23 cellular contexts compared by ENCODE assay signal in genomic region chr9:135647897-135648296, GRCh38. TPM values are rescaled to one million over a fixed set of nuclear protein-coding genes. Genes with fewer than 3 reads are reported as not detected.
DNase-seq lines count a peak whose midpoint lies in the region; ATAC-seq, FAIRE-seq and TF ChIP-seq lines count a peak whose summit lies in the region.
"Had no signal": no experiment of that assay in that cellular context is flagged by ENCODE, and none has a peak within 500 bp of the region (broad histone marks: within the 10 kb centered on the region; RNA-seq: fewer than 3 reads in every experiment).

No MANE protein-coding gene starts in this region.

- H3K4me3 ChIP-seq in HepG2 (replicated peaks in 1 of 3; ENCODE audit: insufficient read depth in 1 of 3, low read depth in 2 of 3, low read length in 3 of 3) = no peak overlapping the region
- H3K4me3 ChIP-seq in right lobe of liver = no peak overlapping the region
- H3K4me3 ChIP-seq in mesendoderm (ENCODE audit: low read length) = no peak overlapping the region
- H3K4me3 ChIP-seq: Peyer's patch had no signal

- no peak overlapping the region for H3K4me2 ChIP-seq in HepG2 (ENCODE audit: low read depth, low read length)
- no peak overlapping the region for H3K4me2 ChIP-seq in mesendoderm (ENCODE audit: low read length)

- TF ChIP-seq EP300 in HepG2 (IDR thresholded peaks at IDR 0.05; ENCODE audit: low read depth in 2 of 2, low read length in 2 of 2) = no peak
- TF ChIP-seq EP300 in HepG2 (CRISPR knock-in tag; IDR thresholded peaks at IDR 0.05; ENCODE audit: borderline replicate concordance) = no peak

- BruUV-seq in HepG2 (replicated peaks; lab: Mats Ljungman, UMichigan) = no TSS peak

- H3K79me2 ChIP-seq in HepG2 (ENCODE audit: insufficient read depth, low read length) (no peaks in the 10 kb centered on the region), mesendoderm (ENCODE audit: control insufficient read depth, insufficient read depth, low read length) (no peaks in the 10 kb centered on the region)

- no peaks in the 10 kb centered on the region for H4K20me1 ChIP-seq in HepG2 (ENCODE audit: insufficient read depth, low read length)

- H3K36me3 ChIP-seq in HepG2 (replicated peaks in 1 of 2; ENCODE audit: control insufficient read depth in 1 of 2, insufficient read depth in 2 of 2, low read length in 2 of 2) (no peaks in the 10 kb centered on the region), right lobe of liver (no peaks in the 10 kb centered on the region), mesendoderm (ENCODE audit: control insufficient read depth, insufficient read depth, low read length) (no peaks in the 10 kb centered on the region)
- H3K36me3 ChIP-seq: Peyer's patch had no signal

- no peak overlapping the region for H4K8ac ChIP-seq in mesendoderm (ENCODE audit: low read depth, low read length)

- ATAC-seq in HepG2 (no peak), right lobe of liver (no peak), HG02763 (IDR thresholded peaks at IDR 0.05; ENCODE audit: unreplicated experiment) (no peak)
- ATAC-seq: SK-N-SH treated with all-trans-retinoic acid at 6 μM for 48 hours had no signal

- no peak overlapping the region for H3K4ac ChIP-seq in mesendoderm (ENCODE audit: low read depth, low read length)

- no peak overlapping the region for H2BK5ac ChIP-seq in mesendoderm (ENCODE audit: low read length)

- H3K9ac ChIP-seq in HepG2 (ENCODE audit: insufficient read depth, low read depth, low read length) (no peak overlapping the region), mesendoderm (ENCODE audit: low read length) (no peak overlapping the region)

- H3K4me1 ChIP-seq in HepG2 (ENCODE audit: insufficient read depth, low read length) (no peaks in the 10 kb centered on the region), right lobe of liver (no peaks in the 10 kb centered on the region), mesendoderm (ENCODE audit: control insufficient read depth, low read depth, low read length) (no peaks in the 10 kb centered on the region)
- H3K4me1 ChIP-seq: Peyer's patch had no signal

- CTCF ChIA-PET in HepG2 (lab: Yijun Ruan, JAX; ENCODE audit: low intra/inter-chr PET ratio, low total read pairs) = no interaction called here

- no peaks in the 10 kb centered on the region for H3K79me1 ChIP-seq in mesendoderm (ENCODE audit: low read length)

- WGBS in HepG2 (ENCODE audit: low lambda C conversion rate) = 1% methylated on average over 4 of the region's 4 CpGs
- 67% methylated on average over 4 of the region's 4 CpGs for WGBS in right lobe of liver (ENCODE audit: insufficient coverage, low coverage, low lambda C conversion rate, missing lambda C conversion rate)
- WGBS in mesendoderm (ENCODE audit: extremely low coverage, insufficient coverage, low lambda C conversion rate) = no CpG with 5 or more reads among the region's 4 CpGs

- intact Hi-C loops in HepG2 (cut with micrococcal nuclease; ENCODE audit: unreplicated experiment) = no loop called here
- intact Hi-C loops in right lobe of liver (cut with DNase I) = no loop called here

- TF ChIP-seq CTCF in HepG2 (CRISPR knock-in tag; IDR thresholded peaks at IDR 0.05) = no peak
- no peak for TF ChIP-seq CTCF in right lobe of liver (IDR thresholded peaks at IDR 0.05)

- no peak overlapping the region for H2AFZ ChIP-seq in HepG2 (ENCODE audit: low read length)

- H2BK120ac ChIP-seq in mesendoderm (ENCODE audit: low read depth, low read length) = no peak overlapping the region

- no peak overlapping the region for H3K23ac ChIP-seq in mesendoderm (ENCODE audit: low read length)

- H2AK5ac ChIP-seq in mesendoderm (ENCODE audit: low read length) = no peak overlapping the region

- H3K9me3 ChIP-seq in HepG2 (ENCODE audit: low read length) = peaks cover 62% of the 10 kb centered on the region
- no peaks in the 10 kb centered on the region for H3K9me3 ChIP-seq in right lobe of liver

- H3K27me3 ChIP-seq in HepG2 (ENCODE audit: control insufficient read depth in 1 of 2, insufficient read depth in 2 of 2, low read length in 2 of 2) = peaks cover 0 to 1% of the 10 kb centered on the region in 2 experiments; a peak in 2 of 5 replicates
- H3K27me3 ChIP-seq in right lobe of liver = no peaks in the 10 kb centered on the region
- no peaks in the 10 kb centered on the region for H3K27me3 ChIP-seq in mesendoderm (ENCODE audit: insufficient read depth, low read length, poor library complexity)
- H3K27me3 ChIP-seq: Peyer's patch had no signal

- no peak for TF ChIP-seq RAD21 in HepG2 (CRISPR knock-in tag; IDR thresholded peaks at IDR 0.05)

- H3K18ac ChIP-seq in mesendoderm (ENCODE audit: low read length) = no peak overlapping the region

- FAIRE-seq in HepG2 (lab: Jason Lieb, UNC) (no peak), GM12891 (lab: Jason Lieb, UNC) (no peak)
- FAIRE-seq: A204.1, G401.6 had no signal

- no peak overlapping the region for H4K5ac ChIP-seq in mesendoderm (ENCODE audit: low read length)

- no peak overlapping the region for H2BK15ac ChIP-seq in mesendoderm (replicated peaks; ENCODE audit: low read depth)

- TF ChIP-seq POLR2A in HepG2 (IDR thresholded peaks at IDR 0.05; ENCODE audit: insufficient read depth in 1 of 2, low read depth in 2 of 2, low read length in 2 of 2) (no peak), right lobe of liver (IDR thresholded peaks at IDR 0.05) (no peak), GM12891 (IDR thresholded peaks at IDR 0.05; ENCODE audit: low read depth, low read length) (no peak)

- no peak overlapping the region for H3K27ac ChIP-seq in HepG2 (ENCODE audit: extremely low read length, insufficient read depth, low read length)
- H3K27ac ChIP-seq in right lobe of liver = no peak overlapping the region
- H3K27ac ChIP-seq in mesendoderm (ENCODE audit: low read depth, low read length) = no peak overlapping the region
- H3K27ac ChIP-seq: Peyer's patch had no signal

- no peak overlapping the region for H3K56ac ChIP-seq in mesendoderm (ENCODE audit: low read length)

- POLR2A ChIA-PET in HepG2 (lab: Yijun Ruan, JAX) = no interaction called here

- DNase-seq in HepG2 (ENCODE audit: low spot score) (no peak), right lobe of liver (no peak), RKO (ENCODE audit: low spot score) (peak; percentile 23), mesendoderm (peak; percentile 25), NCI-H1092 (lab: John Stamatoyannopoulos, UW) (no peak), cerebellar nuclear complex (lab: John Stamatoyannopoulos, UW) (no peak), GM12891 (ENCODE audit: insufficient read length, low spot score) (no peak)
- DNase-seq: Caco-2, DMS79 treated with DMSO at 0.1 percent for 48 hours, NCI-H1105, NCI-H1694 treated with DMSO at 0.1 percent for 48 hours, NCI-H2171, NCI-H510A, NCI-H82, Peyer's patch, SHP77, T-helper 2 cell had no signal

- in situ Hi-C loops in HepG2 (cut with HindIII; ENCODE audit: extremely low pct_ligation_motif_present, low pct_unique_long_range_greater_than_20kb) = no loop called here

RNA-seq across cellular contexts. Expression of gene GLT6D1, which starts 8.6 kb away (rescaled TPM):
- total RNA-seq in HepG2 (2016; rRNA removed; fragmentation: Illumina TruSeq; extraction: Trizol) = not detected in 2 replicates
- total RNA-seq in HepG2 (2016; cell fraction: cytosol; rRNA removed; fragmentation: Illumina TruSeq; extraction: Trizol; ENCODE audit: low read depth) = not detected in 2 replicates
- not detected in 2 replicates for total RNA-seq in HepG2 (2016; cell fraction: insoluble cytoplasmic fraction; rRNA removed; fragmentation: Illumina TruSeq; extraction: Trizol)
- total RNA-seq in HepG2 (2016; cell fraction: membrane; rRNA removed; fragmentation: Illumina TruSeq; extraction: Trizol) = not detected in 2 replicates
- total RNA-seq in HepG2 (2016; cell fraction: nucleus; rRNA removed; fragmentation: Illumina TruSeq; extraction: Trizol) = not detected in 2 replicates
- polyA plus RNA-seq in HepG2 (2011; rRNA removed) = not detected in 2 replicates
- polyA plus RNA-seq in HepG2 (2011; cell fraction: cytosol; rRNA removed) = not detected in 2 replicates
- not detected in 2 replicates for polyA plus RNA-seq in HepG2 (2011; cell fraction: nucleus; rRNA removed)
- polyA plus RNA-seq in HepG2 (2012) = not detected in 2 replicates
- polyA plus RNA-seq in HepG2 (2016; cell fraction: cytosol; fragmentation: Illumina TruSeq; extraction: Trizol; ENCODE audit: low read depth) = not detected in 2 replicates
- polyA plus RNA-seq in HepG2 (2016; cell fraction: insoluble cytoplasmic fraction; fragmentation: Illumina TruSeq; extraction: Trizol; ENCODE audit: low read depth) = not detected in 2 replicates
- polyA plus RNA-seq in HepG2 (2016; cell fraction: membrane; fragmentation: Illumina TruSeq; extraction: Trizol; ENCODE audit: low read depth) = not detected in 2 replicates
- not detected in 2 replicates for polyA plus RNA-seq in HepG2 (2016; cell fraction: nucleus; fragmentation: Illumina TruSeq; extraction: Trizol; ENCODE audit: insufficient read depth, low read depth)
- polyA minus RNA-seq in HepG2 (2011; rRNA and poly(A)+ RNA removed; ENCODE audit: low replicate concordance) = not detected in 2 replicates
- not detected in 2 replicates for polyA minus RNA-seq in HepG2 (2011; cell fraction: cytosol; rRNA and poly(A)+ RNA removed)
- polyA minus RNA-seq in HepG2 (2011; cell fraction: nucleus; rRNA and poly(A)+ RNA removed) = not detected in 2 replicates
- not detected for total RNA-seq in right lobe of liver
- 0.03 TPM for polyA plus RNA-seq in mesendoderm (2013, experiment 1 of 2)
- not detected for polyA plus RNA-seq in mesendoderm (2013, experiment 2 of 2)
- polyA plus RNA-seq in GM12891 (2012; ENCODE audit: low read depth, missing spikeins) = not detected
- total RNA-seq: Caco-2, H4, Peyer's patch had no signal
- polyA plus RNA-seq: IgD-negative memory B cell had no signal

RNA-seq across cellular contexts. Expression of gene LCN9, which starts 15.2 kb away (rescaled TPM):
- total RNA-seq in HepG2 (2016; rRNA removed; fragmentation: Illumina TruSeq; extraction: Trizol) = not detected in 2 replicates
- total RNA-seq in HepG2 (2016; cell fraction: cytosol; rRNA removed; fragmentation: Illumina TruSeq; extraction: Trizol; ENCODE audit: low read depth) = not detected in 2 replicates
- not detected in 2 replicates for total RNA-seq in HepG2 (2016; cell fraction: insoluble cytoplasmic fraction; rRNA removed; fragmentation: Illumina TruSeq; extraction: Trizol)
- not detected in 2 replicates for total RNA-seq in HepG2 (2016; cell fraction: membrane; rRNA removed; fragmentation: Illumina TruSeq; extraction: Trizol)
- not detected in 2 replicates for total RNA-seq in HepG2 (2016; cell fraction: nucleus; rRNA removed; fragmentation: Illumina TruSeq; extraction: Trizol)
- polyA plus RNA-seq in HepG2 (2011; rRNA removed) = not detected in 2 replicates
- not detected in 2 replicates for polyA plus RNA-seq in HepG2 (2011; cell fraction: cytosol; rRNA removed)
- not detected in 2 replicates for polyA plus RNA-seq in HepG2 (2011; cell fraction: nucleus; rRNA removed)
- not detected in 2 replicates for polyA plus RNA-seq in HepG2 (2012)
- not detected in 2 replicates for polyA plus RNA-seq in HepG2 (2016; cell fraction: cytosol; fragmentation: Illumina TruSeq; extraction: Trizol; ENCODE audit: low read depth)
- not detected in 2 replicates for polyA plus RNA-seq in HepG2 (2016; cell fraction: insoluble cytoplasmic fraction; fragmentation: Illumina TruSeq; extraction: Trizol; ENCODE audit: low read depth)
- polyA plus RNA-seq in HepG2 (2016; cell fraction: membrane; fragmentation: Illumina TruSeq; extraction: Trizol; ENCODE audit: low read depth) = not detected in 2 replicates
- polyA plus RNA-seq in HepG2 (2016; cell fraction: nucleus; fragmentation: Illumina TruSeq; extraction: Trizol; ENCODE audit: insufficient read depth, low read depth) = not detected in 2 replicates
- not detected in 2 replicates for polyA minus RNA-seq in HepG2 (2011; rRNA and poly(A)+ RNA removed; ENCODE audit: low replicate concordance)
- polyA minus RNA-seq in HepG2 (2011; cell fraction: cytosol; rRNA and poly(A)+ RNA removed) = not detected in 2 replicates
- polyA minus RNA-seq in HepG2 (2011; cell fraction: nucleus; rRNA and poly(A)+ RNA removed) = not detected in 2 replicates
- not detected for total RNA-seq in right lobe of liver
- polyA plus RNA-seq in mesendoderm (2013, experiment 1 of 2) = not detected
- not detected for polyA plus RNA-seq in mesendoderm (2013, experiment 2 of 2)
- not detected for polyA plus RNA-seq in GM12891 (2012; ENCODE audit: low read depth, missing spikeins)
- total RNA-seq: Caco-2, H4, Peyer's patch had no signal
- polyA plus RNA-seq: IgD-negative memory B cell had no signal

RNA-seq across cellular contexts. Expression of gene SOHLH1, which starts 51.4 kb away (rescaled TPM):
- total RNA-seq in HepG2 (2016; rRNA removed; fragmentation: Illumina TruSeq; extraction: Trizol) (0.15 and 0.32 TPM in 2 replicates), right lobe of liver (not detected)
- total RNA-seq in HepG2 (2016; cell fraction: cytosol; rRNA removed; fragmentation: Illumina TruSeq; extraction: Trizol; ENCODE audit: low read depth) = not detected in 2 replicates
- 0.15 and 0.34 TPM in 2 replicates for total RNA-seq in HepG2 (2016; cell fraction: insoluble cytoplasmic fraction; rRNA removed; fragmentation: Illumina TruSeq; extraction: Trizol)
- 0.12 and 0.14 TPM in 2 replicates for total RNA-seq in HepG2 (2016; cell fraction: membrane; rRNA removed; fragmentation: Illumina TruSeq; extraction: Trizol)
- not detected in 2 replicates for total RNA-seq in HepG2 (2016; cell fraction: nucleus; rRNA removed; fragmentation: Illumina TruSeq; extraction: Trizol)
- polyA plus RNA-seq in HepG2 (2011; rRNA removed) = 0.15 and 0.21 TPM in 2 replicates
- 0.28 and 0.38 TPM in 2 replicates for polyA plus RNA-seq in HepG2 (2011; cell fraction: cytosol; rRNA removed)
- 0.32 and 0.85 TPM in 2 replicates for polyA plus RNA-seq in HepG2 (2011; cell fraction: nucleus; rRNA removed)
- polyA plus RNA-seq in HepG2 (2012) = 0.19 TPM in 2 replicates
- not detected in 2 replicates for polyA plus RNA-seq in HepG2 (2016; cell fraction: cytosol; fragmentation: Illumina TruSeq; extraction: Trizol; ENCODE audit: low read depth)
- polyA plus RNA-seq in HepG2 (2016; cell fraction: insoluble cytoplasmic fraction; fragmentation: Illumina TruSeq; extraction: Trizol; ENCODE audit: low read depth) = 0.16 and 0.28 TPM in 2 replicates
- polyA plus RNA-seq in HepG2 (2016; cell fraction: membrane; fragmentation: Illumina TruSeq; extraction: Trizol; ENCODE audit: low read depth) = not detected in 2 replicates
- 0.33 and 0.70 TPM in 2 replicates for polyA plus RNA-seq in HepG2 (2016; cell fraction: nucleus; fragmentation: Illumina TruSeq; extraction: Trizol; ENCODE audit: insufficient read depth, low read depth)
- 0.30 TPM in 1 of 2 replicates, not detected in the other for polyA minus RNA-seq in HepG2 (2011; rRNA and poly(A)+ RNA removed; ENCODE audit: low replicate concordance)
- not detected in 2 replicates for polyA minus RNA-seq in HepG2 (2011; cell fraction: cytosol; rRNA and poly(A)+ RNA removed)
- polyA minus RNA-seq in HepG2 (2011; cell fraction: nucleus; rRNA and poly(A)+ RNA removed) = not detected in 2 replicates
- polyA plus RNA-seq in mesendoderm (2013, experiment 1 of 2) = not detected
- not detected for polyA plus RNA-seq in mesendoderm (2013, experiment 2 of 2)
- polyA plus RNA-seq in GM12891 (2012; ENCODE audit: low read depth, missing spikeins) = not detected
- total RNA-seq: H4, Peyer's patch had no signal
- polyA plus RNA-seq: IgD-negative memory B cell had no signal

RNA-seq across cellular contexts. Expression of gene KCNT1, which starts 54.1 kb away (rescaled TPM):
- not detected in 2 replicates for total RNA-seq in HepG2 (2016; rRNA removed; fragmentation: Illumina TruSeq; extraction: Trizol)
- total RNA-seq in HepG2 (2016; cell fraction: cytosol; rRNA removed; fragmentation: Illumina TruSeq; extraction: Trizol; ENCODE audit: low read depth) = not detected in 2 replicates
- total RNA-seq in HepG2 (2016; cell fraction: insoluble cytoplasmic fraction; rRNA removed; fragmentation: Illumina TruSeq; extraction: Trizol) = not detected in 2 replicates
- total RNA-seq in HepG2 (2016; cell fraction: membrane; rRNA removed; fragmentation: Illumina TruSeq; extraction: Trizol) = not detected in 2 replicates
- not detected in 2 replicates for total RNA-seq in HepG2 (2016; cell fraction: nucleus; rRNA removed; fragmentation: Illumina TruSeq; extraction: Trizol)
- polyA plus RNA-seq in HepG2 (2011; rRNA removed) = not detected in 2 replicates
- not detected in 2 replicates for polyA plus RNA-seq in HepG2 (2011; cell fraction: cytosol; rRNA removed)
- polyA plus RNA-seq in HepG2 (2011; cell fraction: nucleus; rRNA removed) = not detected in 2 replicates
- 0.04 and 0.12 TPM in 2 replicates for polyA plus RNA-seq in HepG2 (2012)
- polyA plus RNA-seq in HepG2 (2016; cell fraction: cytosol; fragmentation: Illumina TruSeq; extraction: Trizol; ENCODE audit: low read depth) = not detected in 2 replicates
- not detected in 2 replicates for polyA plus RNA-seq in HepG2 (2016; cell fraction: insoluble cytoplasmic fraction; fragmentation: Illumina TruSeq; extraction: Trizol; ENCODE audit: low read depth)
- not detected in 2 replicates for polyA plus RNA-seq in HepG2 (2016; cell fraction: membrane; fragmentation: Illumina TruSeq; extraction: Trizol; ENCODE audit: low read depth)
- polyA plus RNA-seq in HepG2 (2016; cell fraction: nucleus; fragmentation: Illumina TruSeq; extraction: Trizol; ENCODE audit: insufficient read depth, low read depth) = not detected in 2 replicates
- polyA minus RNA-seq in HepG2 (2011; rRNA and poly(A)+ RNA removed; ENCODE audit: low replicate concordance) = not detected in 2 replicates
- not detected in 2 replicates for polyA minus RNA-seq in HepG2 (2011; cell fraction: cytosol; rRNA and poly(A)+ RNA removed)
- polyA minus RNA-seq in HepG2 (2011; cell fraction: nucleus; rRNA and poly(A)+ RNA removed) = not detected in 2 replicates
- not detected for total RNA-seq in right lobe of liver
- 0.01 TPM for polyA plus RNA-seq in mesendoderm (2013, experiment 1 of 2)
- polyA plus RNA-seq in mesendoderm (2013, experiment 2 of 2) = 0.03 TPM
- polyA plus RNA-seq in GM12891 (2012; ENCODE audit: low read depth, missing spikeins) = 0.03 TPM
- total RNA-seq: H4 had no signal
- polyA plus RNA-seq: IgD-negative memory B cell had no signal

Comparison
In these comparisons a context has a peak if more than half of its experiments do, and no peak if none do; other contexts are left out.
1. DNase-seq: peak in RKO (single experiment) and mesendoderm (single experiment); none in HepG2 (single experiment), right lobe of liver (0 of 3), NCI-H1092 (single experiment), cerebellar nuclear complex (0 of 2) and GM12891 (single experiment).